Comparison of ENCODE assay signal across 9 cellular contexts in genomic region chr3:99114565-99115291, GRCh38.
DNase-seq lines count a peak whose midpoint lies in the region; ATAC-seq and TF ChIP-seq lines count a peak whose summit lies in the region.
"Had no signal": no experiment of that assay in that cellular context is flagged by ENCODE, and none has a peak within 500 bp of the region (broad histone marks: within the 10 kb centered on the region; RNA-seq: fewer than 3 reads in every experiment).

No MANE protein-coding gene starts in this region.

- in situ Hi-C loops in GM13976 (cut with MboI; ENCODE audit: low sequenced_read_pairs, unreplicated experiment): loop anchor here (25.0 kb wide), 1 partner anchor 648 kb away; no protein-coding TSS in a partner anchor

- H3K9me3 Mint-ChIP-seq in endothelial cell (ENCODE audit: unreplicated experiment): no peaks in the 10 kb centered on the region
- H3K9me3 Mint-ChIP-seq in CD14-positive monocyte: peaks cover 0 to 7% (median 2%) of the 10 kb centered on the region in 7 donors
- H3K9me3 Mint-ChIP-seq: dendritic cell treated with granulocyte-macrophage colony-stimulating factor and Interleukin-4, amounts not matched to agents 40 ng/mL and 50 ng/mL, for 4 days had no signal

- H3K4me3 ChIP-seq in retinal pigment epithelial cell (ENCODE audit: low read length): no peak overlapping the region
- H3K4me3 ChIP-seq: vagina had no signal

- TF ChIP-seq CTCF in GM13976 (IDR thresholded peaks at IDR 0.05; ENCODE audit: borderline replicate concordance, control extremely low read depth, extremely low read depth, insufficient read depth, missing control alignments): peak; percentile 54
- no peak for TF ChIP-seq CTCF in endothelial cell (IDR thresholded peaks at IDR 0.05; ENCODE audit: unreplicated experiment)
- TF ChIP-seq CTCF in retinal pigment epithelial cell (conservative IDR thresholded peaks at IDR 0.05; ENCODE audit: low read depth, low read length): peak; percentile 91
- no peak for TF ChIP-seq CTCF in CD14-positive monocyte (IDR thresholded peaks at IDR 0.05)

- intact Hi-C loops in CD14-positive monocyte (cut with micrococcal nuclease): no loop called here

- H3K4me1 Mint-ChIP-seq in endothelial cell (ENCODE audit: unreplicated experiment) (peaks cover 4% of the 10 kb centered on the region), T-helper 17 cell (no peaks in the 10 kb centered on the region), CD14-positive monocyte (no peaks in the 10 kb centered on the region)

- H3K27ac Mint-ChIP-seq in endothelial cell (ENCODE audit: unreplicated experiment) (no peak overlapping the region), T-helper 17 cell (no peak overlapping the region), CD14-positive monocyte (no peak overlapping the region)
- H3K27ac Mint-ChIP-seq: dendritic cell treated with granulocyte-macrophage colony-stimulating factor and Interleukin-4, amounts not matched to agents 40 ng/mL and 50 ng/mL, for 4 days had no signal

- H3K27me3 Mint-ChIP-seq in endothelial cell (ENCODE audit: unreplicated experiment) (no peaks in the 10 kb centered on the region), T-helper 17 cell (no peaks in the 10 kb centered on the region), CD14-positive monocyte (ENCODE audit: low read depth in 3 of 3) (peaks cover 0 to 3% (median 0%) of the 10 kb centered on the region in 3 donors)
- H3K27me3 Mint-ChIP-seq: dendritic cell treated with granulocyte-macrophage colony-stimulating factor and Interleukin-4, amounts not matched to agents 40 ng/mL and 50 ng/mL, for 4 days had no signal

- H3K36me3 Mint-ChIP-seq in endothelial cell (ENCODE audit: low read depth, unreplicated experiment) (no peaks in the 10 kb centered on the region), T-helper 17 cell (ENCODE audit: low read depth) (no peaks in the 10 kb centered on the region), CD14-positive monocyte (no peaks in the 10 kb centered on the region)

- H3K9me3 ChIP-seq in T-helper 17 cell (ENCODE audit: control insufficient read depth, low read length, poor library complexity, severe bottlenecking): no peaks in the 10 kb centered on the region
- H3K9me3 ChIP-seq: vagina had no signal

- DNase-seq in GM13976 (ENCODE audit: low spot score): no peak
- peak; percentile 57 for DNase-seq in NCI-H460 (ENCODE audit: extremely low read depth, low read depth)
- peak; percentile 52 for DNase-seq in endothelial cell (ENCODE audit: low spot score)
- DNase-seq in retinal pigment epithelial cell (ENCODE audit: low read depth): no peak
- DNase-seq in activated gamma-delta T cell treated with Interleukin-2 at 50 U/mL for 16 hours: no peak
- DNase-seq in T-helper 17 cell: no peak
- no peak for DNase-seq in CD14-positive monocyte (ENCODE audit: low spot score)

- no peak for ATAC-seq in T-helper 17 cell

- H3K4me3 Mint-ChIP-seq in endothelial cell (ENCODE audit: unreplicated experiment) (no peak overlapping the region), T-helper 17 cell (no peak overlapping the region), CD14-positive monocyte (no peak overlapping the region)
- H3K4me3 Mint-ChIP-seq: dendritic cell treated with granulocyte-macrophage colony-stimulating factor and Interleukin-4, amounts not matched to agents 40 ng/mL and 50 ng/mL, for 4 days had no signal

Comparison
In these comparisons a context has a peak if more than half of its experiments do, and no peak if none do; other contexts are left out.
1. DNase-seq: peak in NCI-H460 (single experiment) and endothelial cell (single experiment); none in GM13976 (single experiment), retinal pigment epithelial cell (single experiment), activated gamma-delta T cell treated with Interleukin-2 at 50 U/mL for 16 hours (single experiment), T-helper 17 cell (0 of 3) and CD14-positive monocyte (single experiment).
2. CTCF ChIP-seq: peak in GM13976 (single experiment) and retinal pigment epithelial cell (single experiment); none in endothelial cell (single experiment) and CD14-positive monocyte (single experiment).